ENCODE assay signal across 21 cellular contexts in the genomic region with DNA sequence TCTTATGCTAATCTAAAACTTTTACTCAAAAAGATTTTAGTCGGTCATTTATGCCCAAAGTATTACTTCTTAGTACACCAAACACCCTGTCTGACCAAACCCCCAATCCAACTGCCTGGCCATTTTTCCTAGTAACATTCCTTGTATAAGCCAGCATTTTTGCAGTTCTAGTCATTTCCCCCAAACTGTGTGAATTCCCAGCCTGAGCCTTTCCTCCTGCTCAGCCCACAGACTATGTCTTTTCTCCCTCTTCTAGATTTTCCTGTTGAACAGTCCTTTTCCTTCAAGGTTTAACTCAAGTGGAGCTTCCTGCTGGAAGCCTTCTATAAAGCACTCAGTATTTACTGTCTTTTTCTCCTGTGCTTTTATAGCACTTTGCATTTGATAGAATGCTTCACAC.
DNase-seq lines count a peak whose midpoint lies in the region; ATAC-seq, FAIRE-seq and TF ChIP-seq lines count a peak whose summit lies in the region.
"Had no signal": no experiment of that assay in that cellular context is flagged by ENCODE, and none has a peak within 500 bp of the region (broad histone marks: within the 10 kb centered on the region; RNA-seq: fewer than 3 reads in every experiment).

No MANE protein-coding gene starts in this region.

- dilution Hi-C loops in endothelial cell of umbilical vein (cut with MboI; ENCODE audit: extremely low pct_ligation_motif_present, low sequenced_read_pairs), result no loop called here

- no peak overlapping the region for H2AFZ ChIP-seq in endothelial cell of umbilical vein (ENCODE audit: low read depth, low read length)

- H3K9me3 ChIP-seq in RWPE2 (ENCODE audit: severe bottlenecking) (no peaks in the 10 kb centered on the region), endothelial cell of umbilical vein (replicated peaks; ENCODE audit: control insufficient read depth, insufficient read depth, low read length) (no peaks in the 10 kb centered on the region), upper lobe of left lung (no peaks in the 10 kb centered on the region)
- H3K9me3 ChIP-seq: adrenal gland, BLaER1, tibial nerve had no signal

- H3K9me1 ChIP-seq in endothelial cell of umbilical vein (replicated peaks; ENCODE audit: control insufficient read depth, extremely low read depth, insufficient read depth, low read length), result no peaks in the 10 kb centered on the region

- no peak overlapping the region for H3K27ac ChIP-seq in RWPE2 (ENCODE audit: poor library complexity, severe bottlenecking)
- peak overlapping the region; percentile 45 for H3K27ac ChIP-seq in endothelial cell of umbilical vein (ENCODE audit: insufficient read depth, low read depth, low read length)
- H3K27ac ChIP-seq in upper lobe of left lung, result no peak overlapping the region
- H3K27ac ChIP-seq: adrenal gland, BLaER1, KMS-11, tibial nerve had no signal

- no peaks in the 10 kb centered on the region for H3K79me2 ChIP-seq in endothelial cell of umbilical vein (ENCODE audit: control insufficient read depth, insufficient read depth, low read length)

- peak overlapping the region; percentile 42 for H3K4me2 ChIP-seq in endothelial cell of umbilical vein (ENCODE audit: insufficient read depth, low read length)
- H3K4me2 ChIP-seq: BLaER1, KMS-11 had no signal

- peak; percentile 28 for FAIRE-seq in endothelial cell of umbilical vein (lab: Jason Lieb, UNC)
- FAIRE-seq: keratinocyte had no signal

- ATAC-seq in RWPE2 (ENCODE audit: low read depth) (peak; percentile 52; the same call in 2 of the 3 replicates), upper lobe of left lung (ENCODE audit: low FRiP score in 2 of 2) (no peak)
- ATAC-seq: activated T-cell treated with anti-CD3 and anti-CD28 coated beads, Interleukin-2, amount 50 U/mL, for 4 hours had no signal

- no peak for TF ChIP-seq CTCF in RWPE2 (IDR thresholded peaks at IDR 0.05; ENCODE audit: poor library complexity, severe bottlenecking)
- TF ChIP-seq CTCF in endothelial cell of umbilical vein (IDR thresholded peaks at IDR 0.05; ENCODE audit: extremely low read depth in 1 of 2, insufficient read depth in 1 of 2, low read depth in 1 of 2, low read length in 2 of 2), result no peak
- TF ChIP-seq CTCF in nephron (IDR thresholded peaks at IDR 0.05; ENCODE audit: unreplicated experiment in 3 of 3), result no peak
- TF ChIP-seq CTCF in upper lobe of left lung (IDR thresholded peaks at IDR 0.05), result no peak

- CTCF ChIA-PET in endothelial cell of umbilical vein (lab: Charles Lee), result interaction anchor here (1.0 to 2.3 kb wide), 4 partner anchors 9 to 14 kb away, joined by 3 to 13 read pairs (median 4); no protein-coding TSS in a partner anchor

- peaks cover 19% of the 10 kb centered on the region for H3K36me3 Mint-ChIP-seq in nephron (ENCODE audit: low read depth)

- H3K27ac Mint-ChIP-seq in nephron, result peak overlapping the region; percentile 82 to 90 (median 88)

- TF ChIP-seq POLR2A in endothelial cell of umbilical vein (IDR thresholded peaks at IDR 0.05; ENCODE audit: low read depth, low read length), result no peak
- no peak for TF ChIP-seq POLR2A in upper lobe of left lung (IDR thresholded peaks at IDR 0.05)

- H3K27me3 ChIP-seq in RWPE2 (ENCODE audit: insufficient read depth, poor library complexity, severe bottlenecking), result no peaks in the 10 kb centered on the region
- H3K27me3 ChIP-seq in endothelial cell of umbilical vein (ENCODE audit: control insufficient read depth in 2 of 2, insufficient read depth in 2 of 2, low read length in 2 of 2), result no peaks in the 10 kb centered on the region
- no peaks in the 10 kb centered on the region for H3K27me3 ChIP-seq in upper lobe of left lung
- H3K27me3 ChIP-seq: adrenal gland, BLaER1, tibial nerve had no signal

- H3K36me3 ChIP-seq in RWPE2 (ENCODE audit: low read depth) (no peaks in the 10 kb centered on the region), endothelial cell of umbilical vein (ENCODE audit: control insufficient read depth in 2 of 2, extremely low read depth in 1 of 2, insufficient read depth in 2 of 2, low read length in 2 of 2) (no peaks in the 10 kb centered on the region), upper lobe of left lung (no peaks in the 10 kb centered on the region)
- H3K36me3 ChIP-seq: adrenal gland, BLaER1, tibial nerve had no signal

- DNase-seq in EH (ENCODE audit: low read depth), result peak; percentile 78
- DNase-seq in RWPE2 (ENCODE audit: low spot score), result no peak
- DNase-seq in endothelial cell of umbilical vein (ENCODE audit: low read depth, low spot score), result peak; percentile 81
- DNase-seq in C1 segment of cervical spinal cord (lab: John Stamatoyannopoulos, UW), result no peak
- no peak for DNase-seq in NCI-H1105 (lab: John Stamatoyannopoulos, UW)
- DNase-seq in NCI-H187 treated with DMSO at 0.1 percent for 48 hours (lab: John Stamatoyannopoulos, UW), result no peak
- DNase-seq in upper lobe of left lung, result no peak
- DNase-seq: activated CD4-positive, alpha-beta T cell treated with anti-CD3 and anti-CD28 coated beads for 48 hours; activated T-cell treated with anti-CD3 and anti-CD28 coated beads, Interleukin-2, amount 50 U/mL, for 4 hours; adrenal gland; DND-41; foreskin melanocyte; NCI-H1694 treated with DMSO at 0.1 percent for 48 hours; NCI-H526 treated with DMSO at 0.1 percent for 48 hours; stimulated activated CD4-positive, alpha-beta T cell treated with anti-CD3 and anti-CD28 coated beads, Interleukin-1b, Interleukin-23, amount 100 ng/mL, for 48 hours; stimulated activated CD8-positive, alpha-beta memory T cell treated with anti-CD3 and anti-CD28 coated beads, Interleukin-4, amount 100 ng/mL, for 48 hours had no signal

- H3K4me1 Mint-ChIP-seq in nephron, result peaks cover 56% of the 10 kb centered on the region

- intact Hi-C loops in endothelial cell of umbilical vein (cut with micrococcal nuclease), result no loop called here

- no peaks in the 10 kb centered on the region for H4K20me1 ChIP-seq in endothelial cell of umbilical vein (replicated peaks; ENCODE audit: control insufficient read depth, extremely low read depth, insufficient read depth, low read length)
- H4K20me1 ChIP-seq: BLaER1 had no signal

- peak overlapping the region; percentile 37 for H3K9ac ChIP-seq in endothelial cell of umbilical vein (replicated peaks; ENCODE audit: extremely low read depth, insufficient read depth, low read length)
- H3K9ac ChIP-seq: BLaER1, KMS-11 had no signal

- no peak overlapping the region for H3K4me3 ChIP-seq in RWPE2 (ENCODE audit: severe bottlenecking)
- no peak overlapping the region for H3K4me3 ChIP-seq in endothelial cell of umbilical vein (replicated peaks in 1 of 3; ENCODE audit: insufficient read depth in 1 of 3, low read depth in 1 of 3, low read length in 3 of 3)
- no peak overlapping the region for H3K4me3 ChIP-seq in upper lobe of left lung
- H3K4me3 ChIP-seq: adrenal gland, BLaER1, tibial nerve had no signal

- H3K4me1 ChIP-seq in RWPE2 (ENCODE audit: insufficient read depth, poor library complexity, severe bottlenecking) (peaks cover 22% of the 10 kb centered on the region), endothelial cell of umbilical vein (ENCODE audit: control insufficient read depth, extremely low read depth, insufficient read depth, low read length) (peaks cover 18% of the 10 kb centered on the region), upper lobe of left lung (no peaks in the 10 kb centered on the region)
- H3K4me1 ChIP-seq: adrenal gland, BLaER1 had no signal

- TF ChIP-seq EP300 in upper lobe of left lung (IDR thresholded peaks at IDR 0.05), result no peak

- BruUV-seq in endothelial cell of umbilical vein (replicated peaks; lab: Mats Ljungman, UMichigan), result no TSS peak

- no peaks in the 10 kb centered on the region for H3K9me3 Mint-ChIP-seq in nephron

- POLR2A ChIA-PET in endothelial cell of umbilical vein (lab: Charles Lee), result no interaction called here

- WGBS in upper lobe of left lung, 2 donors, result 79 to 85% methylated on average over 1 of the region's 1 CpG

- H3K27me3 Mint-ChIP-seq in nephron (ENCODE audit: low read depth), result no peaks in the 10 kb centered on the region

- no peak overlapping the region for H3K4me3 Mint-ChIP-seq in nephron
- H3K4me3 Mint-ChIP-seq: activated T-cell treated with anti-CD3 and anti-CD28 coated beads, Interleukin-2, amount 50 U/mL, for 4 hours had no signal

TF ChIP-seq in endothelial cell of umbilical vein, 7 proteins besides CTCF, POLR2A, EP300 and RAD21:
- TF ChIP-seq FOS (IDR thresholded peaks at IDR 0.05; ENCODE audit: borderline replicate concordance, insufficient read depth, low read length), result no peak
- TF ChIP-seq POLR2AphosphoS5 (IDR thresholded peaks at IDR 0.05; ENCODE audit: insufficient read depth, low read depth, low read length), result no peak
- no peak for TF ChIP-seq JUN (IDR thresholded peaks at IDR 0.05; ENCODE audit: borderline replicate concordance, insufficient read depth, insufficient read length, low read depth)
- no peak for TF ChIP-seq GATA2 (IDR thresholded peaks at IDR 0.05; ENCODE audit: insufficient read depth, insufficient read length, low read depth, low read length)
- no peak for TF ChIP-seq MAX (IDR thresholded peaks at IDR 0.05; ENCODE audit: insufficient read depth, insufficient read length)
- no peak for TF ChIP-seq MYC (IDR thresholded peaks at IDR 0.05; ENCODE audit: low read depth, low read length)
- no peak for TF ChIP-seq EZH2 (IDR thresholded peaks at IDR 0.05; ENCODE audit: borderline replicate concordance, low read depth, low read length, severe bottlenecking)

Comparison
In these comparisons a context has a peak if more than half of its experiments do, and no peak if none do; other contexts are left out.
1. DNase-seq: peak in EH (single experiment) and endothelial cell of umbilical vein (single experiment); none in RWPE2 (single experiment), C1 segment of cervical spinal cord (0 of 14), NCI-H1105 (single experiment), NCI-H187 treated with DMSO at 0.1 percent for 48 hours (single experiment) and upper lobe of left lung (0 of 2).